Comparison of ENCODE assay signal across 18 cellular contexts in the genomic region with DNA sequence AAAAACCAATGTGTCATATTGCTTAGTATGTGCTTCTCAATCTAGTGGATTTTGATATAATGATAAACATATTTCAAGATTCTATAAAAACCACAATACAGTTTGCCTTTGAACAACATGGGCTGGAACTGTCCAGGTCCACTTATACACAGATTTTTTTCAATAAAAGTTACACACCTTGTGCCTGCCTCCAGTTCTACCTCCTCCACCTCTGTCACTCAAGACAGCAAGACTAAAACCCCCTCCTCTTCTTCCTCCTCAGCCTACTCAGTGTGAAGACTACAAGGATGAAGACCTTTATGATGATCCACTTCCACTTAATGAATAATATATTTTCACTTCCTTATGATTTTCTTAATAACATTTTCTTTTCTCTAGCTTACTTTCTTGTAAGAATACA.
"Had no signal": no experiment of that assay in that cellular context is flagged by ENCODE, and none has a peak within 500 bp of the region (broad histone marks: within the 10 kb centered on the region; RNA-seq: fewer than 3 reads in every experiment).

No MANE protein-coding gene starts in this region.

- H3K27me3 Mint-ChIP-seq: progenitor cell of endocrine pancreas had no signal

- ATAC-seq: gastroesophageal sphincter, right cardiac atrium had no signal

- H3K4me3 ChIP-seq: adrenal gland, colonic mucosa, gastroesophageal sphincter, left ventricle myocardium inferior, uterus had no signal

- H3K27me3 ChIP-seq: adrenal gland, colonic mucosa, gastroesophageal sphincter, uterus had no signal

- H3K9me3 ChIP-seq: adrenal gland, colonic mucosa, gastroesophageal sphincter, left ventricle myocardium inferior, uterus had no signal

- H3K27ac ChIP-seq: adrenal gland, colonic mucosa, epithelial cell of prostate, gastroesophageal sphincter, left ventricle myocardium inferior, uterus had no signal

- H3K27ac Mint-ChIP-seq: activated CD4-positive, alpha-beta memory T cell treated with anti-CD3 and anti-CD28 coated beads for 36 hours; activated naive CD4-positive, alpha-beta T cell treated with anti-CD3 and anti-CD28 coated beads for 36 hours; activated T-helper 1 cell treated with anti-CD3 and anti-CD28 coated beads, Interleukin-12 subunit alpha, Interleukin-12 subunit beta, Interleukin-2, Interleukin-4 antibody, amounts not matched to agents 30 ng/mL and 10 ng/mL and 1 ng/mL, durations not matched to agents 14 hours and 24 hours and 36 hours; progenitor cell of endocrine pancreas had no signal

- DNase-seq: activated CD4-positive, alpha-beta memory T cell treated with anti-CD3 and anti-CD28 coated beads for 36 hours; activated CD4-positive, alpha-beta T cell treated with anti-CD3 and anti-CD28 coated beads for 1 hour; activated CD8-positive, alpha-beta memory T cell treated with anti-CD3 and anti-CD28 coated beads, Interleukin-2, amount 50 U/mL, for 4 hours; activated naive CD4-positive, alpha-beta T cell treated with anti-CD3 and anti-CD28 coated beads for 36 hours; adrenal gland; colonic mucosa; effector CD4-positive, alpha-beta T cell; kidney; left ventricle myocardium inferior; mesendoderm; right cardiac atrium; small intestine; T-helper 9 cell; uterus had no signal

- H3K4me3 Mint-ChIP-seq: activated CD4-positive, alpha-beta memory T cell treated with anti-CD3 and anti-CD28 coated beads for 36 hours; activated naive CD4-positive, alpha-beta T cell treated with anti-CD3 and anti-CD28 coated beads for 36 hours; activated T-helper 1 cell treated with anti-CD3 and anti-CD28 coated beads, Interleukin-12 subunit alpha, Interleukin-12 subunit beta, Interleukin-2, Interleukin-4 antibody, amounts not matched to agents 30 ng/mL and 10 ng/mL and 1 ng/mL, durations not matched to agents 14 hours and 24 hours and 36 hours had no signal

- H3K9me3 Mint-ChIP-seq: activated CD4-positive, alpha-beta memory T cell treated with anti-CD3 and anti-CD28 coated beads for 36 hours; activated naive CD4-positive, alpha-beta T cell treated with anti-CD3 and anti-CD28 coated beads for 36 hours; activated T-helper 1 cell treated with anti-CD3 and anti-CD28 coated beads, Interleukin-12 subunit alpha, Interleukin-12 subunit beta, Interleukin-2, Interleukin-4 antibody, amounts not matched to agents 30 ng/mL and 10 ng/mL and 1 ng/mL, durations not matched to agents 14 hours and 24 hours and 36 hours had no signal

- H3K36me3 ChIP-seq: adrenal gland, colonic mucosa, gastroesophageal sphincter, left ventricle myocardium inferior, uterus had no signal
